8 cellular contexts compared by ENCODE assay signal in genomic region chr17:14069251-14069981, GRCh38. TPM values are rescaled to one million over a fixed set of nuclear protein-coding genes. Genes with fewer than 3 reads are reported as not detected.
DNase-seq lines count a peak whose midpoint lies in the region; ATAC-seq, FAIRE-seq and TF ChIP-seq lines count a peak whose summit lies in the region.

Gene COX10, plus strand, starts transcription at chr17:14069504. Its CDS starts 102 bp downstream, at chr17:14069606.

- peaks cover 1% of the 10 kb centered on the region for H3K9me3 Mint-ChIP-seq in progenitor cell of endocrine pancreas (ENCODE audit: low read depth)

- ATAC-seq in HG02763 (IDR thresholded peaks at IDR 0.05; ENCODE audit: unreplicated experiment) (peak; percentile 99), left cardiac atrium (peak; percentile 99 to 100), upper lobe of right lung (peak; percentile 100)

- TF ChIP-seq POLR2A in GM12892 (IDR thresholded peaks at IDR 0.05; ENCODE audit: low read depth, low read length), result peak; percentile 98

- H3K27me3 Mint-ChIP-seq in progenitor cell of endocrine pancreas, result no peaks in the 10 kb centered on the region

- H3K4me3 ChIP-seq in upper lobe of right lung, result peak within 1 kb of the TSS; percentile 100

- TF ChIP-seq CTCF in progenitor cell of endocrine pancreas (IDR thresholded peaks at IDR 0.05; ENCODE audit: unreplicated experiment) (no peak), upper lobe of right lung (IDR thresholded peaks at IDR 0.05) (no peak)

- peaks cover 18% of the 10 kb centered on the region for H3K36me3 Mint-ChIP-seq in progenitor cell of endocrine pancreas (ENCODE audit: insufficient read depth)

- peak within 1 kb of the TSS; percentile 99 for H3K27ac Mint-ChIP-seq in progenitor cell of endocrine pancreas

- H3K4me1 ChIP-seq in upper lobe of right lung, result peaks cover 8% of the 10 kb centered on the region

- FAIRE-seq in GM12892 (lab: Jason Lieb, UNC), result peak; percentile 98

- H3K27ac ChIP-seq in upper lobe of right lung, result peak within 1 kb of the TSS; percentile 90

- no peaks in the 10 kb centered on the region for H3K36me3 ChIP-seq in upper lobe of right lung

- no peaks in the 10 kb centered on the region for H3K9me3 ChIP-seq in upper lobe of right lung

- intact Hi-C loops in left cardiac atrium (cut with DNase I), result loop anchor here in 1 of 2 donors (5.0 kb wide), 2 partner anchors 233 to 472 kb away; partner anchors contain the start of gene HS3ST3B1
- intact Hi-C loops in upper lobe of right lung (cut with DNase I), result no loop called here

- DNase-seq in GM12892 (ENCODE audit: insufficient read length) (peak; percentile 66), NCI-H1417 (lab: John Stamatoyannopoulos, UW) (peak; percentile 70 to 86 (median 78)), T-helper 1 cell (peak; percentile 68 to 84 (median 76)), amniotic epithelial cell (ENCODE audit: low read depth) (peak; percentile 69), left cardiac atrium (peak; percentile 90), progenitor cell of endocrine pancreas (ENCODE audit: low spot score, unreplicated experiment) (peak; percentile 76), upper lobe of right lung (peak; percentile 94)

- H3K4me3 Mint-ChIP-seq in progenitor cell of endocrine pancreas (ENCODE audit: low read depth), result peak within 1 kb of the TSS; percentile 99

- no peaks in the 10 kb centered on the region for H3K27me3 ChIP-seq in upper lobe of right lung

- peaks cover 23% of the 10 kb centered on the region for H3K4me1 Mint-ChIP-seq in progenitor cell of endocrine pancreas (ENCODE audit: low read depth)

RNA-seq across cellular contexts. Expression of gene COX10, which starts in this region (rescaled TPM):
- polyA plus RNA-seq in GM12892 (2012; ENCODE audit: missing spikeins), result 16.6 TPM
- total RNA-seq in left cardiac atrium (10 to 100 TPM; 24.2 to 29.7 TPM), progenitor cell of endocrine pancreas (22.8 and 24.0 TPM in 2 replicates), upper lobe of right lung (13.5 TPM)

Comparison
In these comparisons a context has a peak if more than half of its experiments do, and no peak if none do; other contexts are left out.
1. Peak in every context shown above with its lines: DNase-seq, ATAC-seq, H3K4me3 ChIP-seq and H3K27ac ChIP-seq.